In the genomic region with DNA sequence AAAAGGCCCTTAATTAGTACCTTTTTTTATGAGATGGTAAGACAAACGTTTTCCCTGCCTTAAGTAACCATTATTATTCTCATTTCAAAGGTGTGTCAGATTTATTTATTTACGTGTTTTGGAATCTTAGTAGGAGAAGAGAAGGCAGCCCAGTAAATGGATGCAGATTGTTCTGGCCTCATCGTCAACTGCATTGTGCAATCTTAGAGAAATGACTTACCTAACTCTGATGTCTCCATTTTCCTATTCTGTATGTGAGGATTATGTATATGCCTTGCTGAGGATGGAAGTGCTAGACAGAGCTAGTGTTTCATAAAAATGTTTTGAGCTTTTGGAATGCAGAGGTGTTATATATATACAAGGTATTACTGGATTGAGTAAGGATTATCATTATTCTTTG, we compare ENCODE assay signal across 7 cellular contexts.
"Had no signal": no experiment of that assay in that cellular context is flagged by ENCODE, and none has a peak within 500 bp of the region (broad histone marks: within the 10 kb centered on the region; RNA-seq: fewer than 3 reads in every experiment).

No MANE protein-coding gene starts in this region.

- H3K4me3 ChIP-seq: K562 had no signal

- H3K4me2 ChIP-seq: KMS-11 had no signal

- H3K36me3 Mint-ChIP-seq: IgD-negative memory B cell had no signal

- H3K4me1 Mint-ChIP-seq: IgD-negative memory B cell had no signal

- H3K27ac ChIP-seq: HL-60, KMS-11 had no signal

- H3K9ac ChIP-seq: KMS-11 had no signal

- H3K4me3 Mint-ChIP-seq: IgD-negative memory B cell had no signal

- ATAC-seq: K562 had no signal

- H3K27ac Mint-ChIP-seq: IgD-negative memory B cell had no signal

- FAIRE-seq: HTR-8/SVneo, K562 had no signal

- DNase-seq: KBM-7, KG1 had no signal

- H3K27me3 Mint-ChIP-seq: IgD-negative memory B cell had no signal
